ENCODE assay signal across 22 cellular contexts in genomic region chr17:42917236-42917603, GRCh38. TPM values are rescaled to one million over a fixed set of nuclear protein-coding genes. Genes with fewer than 3 reads are reported as not detected.
"Had no signal": no experiment of that assay in that cellular context is flagged by ENCODE, and none has a peak within 500 bp of the region (broad histone marks: within the 10 kb centered on the region; RNA-seq: fewer than 3 reads in every experiment).

No MANE protein-coding gene starts in this region.

- H3K9me3 ChIP-seq: left ventricle myocardium inferior, mucosa of descending colon, pancreas, right atrium auricular region, suprapubic skin had no signal

- FAIRE-seq: keratinocyte, pancreas had no signal

- DNase-seq: activated CD4-positive, alpha-beta T cell treated with anti-CD3 and anti-CD28 coated beads, Interleukin-2, amount 10 ng/mL, durations not matched to agents 24 days and 14 days; activated CD4-positive, CD25-positive, alpha-beta regulatory T cell; activated CD8-positive, alpha-beta memory T cell treated with anti-CD3 and anti-CD28 coated beads for 24 hours; activated naive CD4-positive, alpha-beta T cell; activated naive CD8-positive, alpha-beta T cell treated with anti-CD3 and anti-CD28 coated beads, Interleukin-2, amount 10 ng/mL, durations not matched to agents 7 days and 5 days; anterior cingulate cortex; dorsolateral prefrontal cortex; endodermal cell; left ventricle myocardium inferior; mucosa of descending colon; naive thymus-derived CD4-positive, alpha-beta T cell had no signal

- H3K4me2 ChIP-seq: hepatocyte, smooth muscle cell had no signal

- H3K4me3 Mint-ChIP-seq: activated CD4-positive, alpha-beta T cell treated with anti-CD3 and anti-CD28 coated beads, Interleukin-2, amount 10 ng/mL, durations not matched to agents 24 days and 14 days; activated naive CD8-positive, alpha-beta T cell treated with anti-CD3 and anti-CD28 coated beads, Interleukin-2, amount 10 ng/mL, durations not matched to agents 7 days and 5 days; activated T-helper 1 cell treated with anti-CD3 and anti-CD28 coated beads, Interleukin-12 subunit alpha, Interleukin-12 subunit beta, Interleukin-2, Interleukin-4 antibody, amounts not matched to agents 30 ng/mL and 10 ng/mL and 1 ng/mL, durations not matched to agents 14 hours and 24 hours and 36 hours; endodermal cell; naive thymus-derived CD4-positive, alpha-beta T cell; stimulated activated naive CD8-positive, alpha-beta T cell treated with anti-CD3 and anti-CD28 coated beads, Interleukin-15, Interleukin-2, amounts not matched to agents 100 ng/mL and 50 ng/mL, for 24 hours; type B pancreatic cell had no signal

- H3K27ac ChIP-seq: dorsolateral prefrontal cortex, hepatocyte, left ventricle myocardium inferior, right atrium auricular region, suprapubic skin had no signal

- H3K27me3 ChIP-seq: pancreas, right atrium auricular region, suprapubic skin had no signal

- H3K4me3 ChIP-seq: dorsolateral prefrontal cortex, hepatocyte, left ventricle myocardium inferior, mucosa of descending colon, pancreas, right atrium auricular region, smooth muscle cell, suprapubic skin had no signal

- H3K27ac Mint-ChIP-seq: activated CD4-positive, alpha-beta T cell treated with anti-CD3 and anti-CD28 coated beads, Interleukin-2, amount 10 ng/mL, durations not matched to agents 24 days and 14 days; activated naive CD8-positive, alpha-beta T cell treated with anti-CD3 and anti-CD28 coated beads, Interleukin-2, amount 10 ng/mL, durations not matched to agents 7 days and 5 days; activated T-helper 1 cell treated with anti-CD3 and anti-CD28 coated beads, Interleukin-12 subunit alpha, Interleukin-12 subunit beta, Interleukin-2, Interleukin-4 antibody, amounts not matched to agents 30 ng/mL and 10 ng/mL and 1 ng/mL, durations not matched to agents 14 hours and 24 hours and 36 hours; endodermal cell; naive thymus-derived CD4-positive, alpha-beta T cell; stimulated activated naive CD8-positive, alpha-beta T cell treated with anti-CD3 and anti-CD28 coated beads, Interleukin-15, Interleukin-2, amounts not matched to agents 100 ng/mL and 50 ng/mL, for 24 hours; type B pancreatic cell had no signal

- H3K9me3 Mint-ChIP-seq: activated CD4-positive, alpha-beta T cell treated with anti-CD3 and anti-CD28 coated beads, Interleukin-2, amount 10 ng/mL, durations not matched to agents 24 days and 14 days; activated naive CD8-positive, alpha-beta T cell treated with anti-CD3 and anti-CD28 coated beads, Interleukin-2, amount 10 ng/mL, durations not matched to agents 7 days and 5 days; activated T-helper 1 cell treated with anti-CD3 and anti-CD28 coated beads, Interleukin-12 subunit alpha, Interleukin-12 subunit beta, Interleukin-2, Interleukin-4 antibody, amounts not matched to agents 30 ng/mL and 10 ng/mL and 1 ng/mL, durations not matched to agents 14 hours and 24 hours and 36 hours; endodermal cell; naive thymus-derived CD4-positive, alpha-beta T cell; stimulated activated naive CD8-positive, alpha-beta T cell treated with anti-CD3 and anti-CD28 coated beads, Interleukin-15, Interleukin-2, amounts not matched to agents 100 ng/mL and 50 ng/mL, for 24 hours; type B pancreatic cell had no signal

- H3K36me3 ChIP-seq: left ventricle myocardium inferior, pancreas, right atrium auricular region, suprapubic skin had no signal

- H3K79me2 ChIP-seq: hepatocyte had no signal

- H3K4me1 Mint-ChIP-seq: activated CD4-positive, alpha-beta T cell treated with anti-CD3 and anti-CD28 coated beads, Interleukin-2, amount 10 ng/mL, durations not matched to agents 24 days and 14 days; activated naive CD8-positive, alpha-beta T cell treated with anti-CD3 and anti-CD28 coated beads, Interleukin-2, amount 10 ng/mL, durations not matched to agents 7 days and 5 days had no signal

- H2AFZ ChIP-seq: hepatocyte had no signal

- ATAC-seq: mucosa of descending colon; naive thymus-derived CD4-positive, alpha-beta T cell had no signal

- H3K36me3 Mint-ChIP-seq: activated naive CD8-positive, alpha-beta T cell treated with anti-CD3 and anti-CD28 coated beads, Interleukin-2, amount 10 ng/mL, durations not matched to agents 7 days and 5 days; naive thymus-derived CD4-positive, alpha-beta T cell; type B pancreatic cell had no signal

RNA-seq across cellular contexts. Expression of gene G6PC1, which starts 16.6 kb away (rescaled TPM):
- total RNA-seq: activated CD4-positive, alpha-beta T cell treated with anti-CD3 and anti-CD28 coated beads, Interleukin-2, amount 10 ng/mL, durations not matched to agents 24 days and 14 days; activated naive CD8-positive, alpha-beta T cell treated with anti-CD3 and anti-CD28 coated beads, Interleukin-2, amount 10 ng/mL, durations not matched to agents 7 days and 5 days; activated T-helper 1 cell treated with anti-CD3 and anti-CD28 coated beads, Interleukin-12 subunit alpha, Interleukin-12 subunit beta, Interleukin-2, Interleukin-4 antibody, amounts not matched to agents 30 ng/mL and 10 ng/mL and 1 ng/mL, durations not matched to agents 14 hours and 24 hours and 36 hours; dorsolateral prefrontal cortex; endodermal cell; left ventricle myocardium inferior; naive thymus-derived CD4-positive, alpha-beta T cell; right atrium auricular region; smooth muscle cell; suprapubic skin; T-helper 2 cell treated with Interferon-gamma antibody and Interleukin-4, amounts not matched to agents 100 ng/mL and 5 ng/mL, for 36 hours had no signal
- polyA plus RNA-seq: esophagus; keratinocyte; naive thymus-derived CD4-positive, alpha-beta T cell; smooth muscle cell had no signal
